In the genomic region with DNA sequence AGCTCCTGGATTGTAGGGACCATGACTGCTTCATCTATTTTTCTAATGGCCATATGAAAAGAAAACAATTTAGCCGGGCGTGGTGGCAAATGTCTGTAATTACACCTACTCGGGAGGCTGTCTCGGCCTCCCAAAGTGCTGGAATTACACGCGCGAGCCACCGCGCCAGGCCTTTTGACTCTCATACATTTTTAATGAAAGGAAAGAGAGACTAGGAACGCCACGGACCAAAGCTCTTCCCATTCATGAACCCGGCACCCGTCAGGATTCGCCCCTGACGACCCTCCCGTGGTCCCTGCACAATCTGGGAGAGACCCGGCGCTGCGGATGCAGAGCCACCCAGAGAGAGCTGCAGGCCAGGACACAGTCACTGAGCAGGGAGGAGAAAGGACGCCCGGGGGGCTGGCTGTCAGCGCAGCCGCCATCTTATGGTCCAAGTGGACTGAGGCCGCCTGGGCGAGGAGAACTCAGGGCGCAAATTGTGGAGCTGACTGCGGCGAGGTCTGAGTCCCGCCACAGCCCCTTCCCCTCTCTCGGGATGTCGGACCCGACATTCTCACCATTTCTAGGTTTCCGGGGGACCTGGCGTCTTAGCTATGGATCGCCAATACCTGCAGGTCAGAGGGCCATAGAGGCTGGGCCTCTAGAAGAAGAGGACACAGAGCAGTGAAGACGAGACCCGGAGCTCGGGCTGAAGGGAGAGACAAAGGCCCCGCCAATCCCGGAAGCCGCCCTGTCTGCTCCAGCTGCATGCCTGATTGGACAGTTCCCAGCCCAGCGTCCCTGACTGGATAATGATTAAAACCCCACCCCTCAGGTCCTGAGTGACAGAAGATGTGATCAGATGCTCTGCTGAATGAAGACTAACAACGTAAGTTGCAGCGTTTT, we compare ENCODE assay signal across 2 cellular contexts.
TF ChIP-seq lines count a peak whose summit lies in the region.

TSS of gene ZNF681 (minus strand) at position 705 of the 888 bp plus-strand sequence. CDS start at position 563, 142 bp downstream.

TF ChIP-seq in liver, 16 proteins besides CTCF, POLR2A, EP300 and RAD21 (continued from another document):
- no peak for TF ChIP-seq REST (IDR thresholded peaks at IDR 0.05)
- TF ChIP-seq GABPA (IDR thresholded peaks at IDR 0.05 in 1 of 2, conservative IDR thresholded peaks at IDR 0.05 in 1 of 2), result no peak
- no peak for TF ChIP-seq HNF4G (IDR thresholded peaks at IDR 0.05)
- TF ChIP-seq RXRA (IDR thresholded peaks at IDR 0.05), result no peak
- no peak for TF ChIP-seq FOXA1 (IDR thresholded peaks at IDR 0.05)
- peak; percentile 43 for TF ChIP-seq NR2F2 (IDR thresholded peaks at IDR 0.05)
- TF ChIP-seq JUND (IDR thresholded peaks at IDR 0.05), result no peak
- TF ChIP-seq, protein P1, sequence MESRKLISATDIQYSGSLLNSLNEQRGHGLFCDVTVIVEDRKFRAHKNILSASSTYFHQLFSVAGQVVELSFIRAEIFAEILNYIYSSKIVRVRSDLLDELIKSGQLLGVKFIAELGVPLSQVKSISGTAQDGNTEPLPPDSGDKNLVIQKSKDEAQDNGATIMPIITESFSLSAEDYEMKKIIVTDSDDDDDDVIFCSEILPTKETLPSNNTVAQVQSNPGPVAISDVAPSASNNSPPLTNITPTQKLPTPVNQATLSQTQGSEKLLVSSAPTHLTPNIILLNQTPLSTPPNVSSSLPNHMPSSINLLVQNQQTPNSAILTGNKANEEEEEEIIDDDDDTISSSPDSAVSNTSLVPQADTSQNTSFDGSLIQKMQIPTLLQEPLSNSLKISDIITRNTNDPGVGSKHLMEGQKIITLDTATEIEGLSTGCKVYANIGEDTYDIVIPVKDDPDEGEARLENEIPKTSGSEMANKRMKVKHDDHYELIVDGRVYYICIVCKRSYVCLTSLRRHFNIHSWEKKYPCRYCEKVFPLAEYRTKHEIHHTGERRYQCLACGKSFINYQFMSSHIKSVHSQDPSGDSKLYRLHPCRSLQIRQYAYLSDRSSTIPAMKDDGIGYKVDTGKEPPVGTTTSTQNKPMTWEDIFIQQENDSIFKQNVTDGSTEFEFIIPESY (IDR thresholded peaks at IDR 0.05), result no peak
- no peak for TF ChIP-seq HNF4A (conservative IDR thresholded peaks at IDR 0.05)
- TF ChIP-seq SP1 (IDR thresholded peaks at IDR 0.05), result peak; percentile 21
- no peak for TF ChIP-seq ATF3 (IDR thresholded peaks at IDR 0.05)
- no peak for TF ChIP-seq EGR1 (IDR thresholded peaks at IDR 0.05; ENCODE audit: low read depth in 2 of 2)
- TF ChIP-seq YY1 (IDR thresholded peaks at IDR 0.05), result peak; percentile 62
- TF ChIP-seq, protein P2, sequence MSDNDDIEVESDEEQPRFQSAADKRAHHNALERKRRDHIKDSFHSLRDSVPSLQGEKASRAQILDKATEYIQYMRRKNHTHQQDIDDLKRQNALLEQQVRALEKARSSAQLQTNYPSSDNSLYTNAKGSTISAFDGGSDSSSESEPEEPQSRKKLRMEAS (IDR thresholded peaks at IDR 0.05), result no peak
- TF ChIP-seq FOXA2 (IDR thresholded peaks at IDR 0.05), result no peak

TF ChIP-seq in HepG2, 621 proteins besides CTCF, POLR2A, EP300 and RAD21 (continued from another document):
- TF ChIP-seq SOX6 (IDR thresholded peaks at IDR 0.05) (no peak), SOX6 (CRISPR knock-in tag; IDR thresholded peaks at IDR 0.05) (no peak), ZNF335 (CRISPR knock-in tag; IDR thresholded peaks at IDR 0.05) (no peak), NPAS2 (CRISPR knock-in tag; IDR thresholded peaks at IDR 0.05; ENCODE audit: borderline replicate concordance) (no peak), MZF1 (CRISPR knock-in tag; IDR thresholded peaks at IDR 0.05; ENCODE audit: borderline replicate concordance) (no peak), CHD2 (IDR thresholded peaks at IDR 0.05; ENCODE audit: low read depth, low read length) (no peak)
